Comparison of ENCODE assay signal across 13 cellular contexts in the genomic region with DNA sequence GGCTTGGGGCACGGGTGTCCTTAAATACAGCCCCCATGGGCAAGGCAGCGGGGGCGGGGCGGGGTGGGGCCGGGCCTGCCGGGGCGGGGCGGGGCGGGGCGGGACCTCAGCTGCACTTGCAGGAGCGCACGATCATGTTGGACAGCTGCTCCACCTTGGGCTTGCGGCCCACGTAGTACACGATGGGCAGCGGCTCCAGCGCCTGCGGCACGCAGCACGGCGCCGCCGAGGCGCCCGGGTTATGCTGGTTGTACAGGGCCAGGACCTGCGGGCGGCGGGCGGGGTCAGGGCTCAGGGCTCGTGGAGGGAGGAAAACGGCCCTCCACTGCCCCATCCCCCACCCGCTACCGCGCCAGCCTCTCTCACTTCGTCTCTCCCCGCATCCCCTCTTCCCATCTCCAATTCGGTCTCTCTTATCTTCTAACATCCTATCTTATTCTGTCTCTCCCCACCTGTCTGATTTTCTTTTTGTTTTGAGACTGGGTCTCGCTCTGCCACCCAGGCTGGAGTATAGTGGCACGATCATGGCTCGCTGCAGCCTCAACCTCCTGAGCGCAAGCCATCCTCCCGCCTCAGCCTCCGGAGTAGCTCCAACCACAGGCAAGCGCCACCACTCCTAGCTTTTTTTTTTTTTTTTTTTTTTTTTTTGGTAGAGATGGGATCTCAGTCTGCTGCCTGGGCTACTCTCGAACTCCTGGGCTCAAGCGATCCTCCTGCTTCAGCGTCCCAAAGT. TPM values are rescaled to one million over a fixed set of nuclear protein-coding genes. Genes with fewer than 3 reads are reported as not detected.
DNase-seq lines count a peak whose midpoint lies in the region; ATAC-seq and TF ChIP-seq lines count a peak whose summit lies in the region.
"Had no signal": no experiment of that assay in that cellular context is flagged by ENCODE, and none has a peak within 500 bp of the region (broad histone marks: within the 10 kb centered on the region; RNA-seq: fewer than 3 reads in every experiment).

No MANE protein-coding gene starts in this region.

- no peaks in the 10 kb centered on the region for H4K20me1 ChIP-seq in GM23338 (replicated peaks; ENCODE audit: insufficient read depth)

- peak overlapping the region; percentile 31 to 76 (median 55) for H3K27ac Mint-ChIP-seq in CD14-positive monocyte
- no peak overlapping the region for H3K27ac Mint-ChIP-seq in GM23338
- peak overlapping the region; percentile 35 for H3K27ac Mint-ChIP-seq in activated naive CD8-positive, alpha-beta T cell treated with anti-CD3 and anti-CD28 coated beads, Interleukin-2, amount 10 ng/mL, durations not matched to agents 7 days and 5 days
- peak overlapping the region in 4 of 6 donors; percentile 56 to 98 (median 68) for H3K27ac Mint-ChIP-seq in naive B cell

- peaks cover 0 to 4% (median 0%) of the 10 kb centered on the region in 3 donors for H3K27me3 Mint-ChIP-seq in CD14-positive monocyte (ENCODE audit: low read depth in 3 of 3)
- H3K27me3 Mint-ChIP-seq in GM23338 (ENCODE audit: insufficient read depth, low read depth, poor library complexity): peaks cover 26% of the 10 kb centered on the region
- H3K27me3 Mint-ChIP-seq in activated naive CD8-positive, alpha-beta T cell treated with anti-CD3 and anti-CD28 coated beads, Interleukin-2, amount 10 ng/mL, durations not matched to agents 7 days and 5 days: no peaks in the 10 kb centered on the region
- no peaks in the 10 kb centered on the region for H3K27me3 Mint-ChIP-seq in naive B cell
- H3K27me3 Mint-ChIP-seq: activated B cell treated with CpG ODN at 0.5 μM for 24 hours; activated naive CD4-positive, alpha-beta T cell treated with anti-CD3 and anti-CD28 coated beads, Interleukin-2, amount 50 U/mL, for 24 hours had no signal

- peak; percentile 51 for ATAC-seq in GM23338
- no peak for ATAC-seq in activated naive CD8-positive, alpha-beta T cell treated with anti-CD3 and anti-CD28 coated beads, Interleukin-2, amount 10 ng/mL, durations not matched to agents 7 days and 5 days (ENCODE audit: low read depth)
- ATAC-seq in naive B cell (ENCODE audit: low read depth in 2 of 2): no peak
- no peak for ATAC-seq in HG03095 (IDR thresholded peaks at IDR 0.05; ENCODE audit: unreplicated experiment)
- no peak for ATAC-seq in GM21381 (IDR thresholded peaks at IDR 0.05; ENCODE audit: unreplicated experiment)
- ATAC-seq: gastrocnemius medialis, GM12878 had no signal

- H3K4me1 Mint-ChIP-seq in CD14-positive monocyte (peaks cover 78% of the 10 kb centered on the region), GM23338 (peaks cover 39% of the 10 kb centered on the region), naive B cell (peaks cover 62 to 68% (median 67%) of the 10 kb centered on the region in 3 donors)
- H3K4me1 Mint-ChIP-seq in activated naive CD8-positive, alpha-beta T cell treated with anti-CD3 and anti-CD28 coated beads, Interleukin-2, amount 10 ng/mL, durations not matched to agents 7 days and 5 days: peaks cover 49% of the 10 kb centered on the region

- H3K9me2 ChIP-seq in GM23338 (ENCODE audit: insufficient read depth): no peaks in the 10 kb centered on the region

- H3K9me3 Mint-ChIP-seq in CD14-positive monocyte (no peaks in the 10 kb centered on the region), GM23338 (no peaks in the 10 kb centered on the region), naive B cell (no peaks in the 10 kb centered on the region)
- no peaks in the 10 kb centered on the region for H3K9me3 Mint-ChIP-seq in activated naive CD8-positive, alpha-beta T cell treated with anti-CD3 and anti-CD28 coated beads, Interleukin-2, amount 10 ng/mL, durations not matched to agents 7 days and 5 days
- H3K9me3 Mint-ChIP-seq: activated B cell treated with CpG ODN at 0.5 μM for 24 hours; activated naive CD4-positive, alpha-beta T cell treated with anti-CD3 and anti-CD28 coated beads, Interleukin-2, amount 50 U/mL, for 24 hours had no signal

- no peak for DNase-seq in CD14-positive monocyte (ENCODE audit: low spot score)
- peak; percentile 55 for DNase-seq in GM23338 (ENCODE audit: low spot score)
- DNase-seq in activated naive CD8-positive, alpha-beta T cell treated with anti-CD3 and anti-CD28 coated beads, Interleukin-2, amount 10 ng/mL, durations not matched to agents 7 days and 5 days: no peak
- no peak for DNase-seq in naive B cell
- no peak for DNase-seq in OCI-M1 (lab: John Stamatoyannopoulos, UW)
- DNase-seq: activated B cell treated with CpG ODN at 0.5 μM for 24 hours, EL, gastrocnemius medialis had no signal

- peaks cover 32% of the 10 kb centered on the region for H3K4me1 ChIP-seq in GM23338 (ENCODE audit: insufficient read depth)

- no peak for TF ChIP-seq CTCF in CD14-positive monocyte (IDR thresholded peaks at IDR 0.05)
- no peak for TF ChIP-seq CTCF in GM23338 (conservative IDR thresholded peaks at IDR 0.05; ENCODE audit: low read depth in 2 of 2)

- intact Hi-C loops in CD14-positive monocyte (cut with micrococcal nuclease): no loop called here

- H3K4me2 ChIP-seq in GM23338: peak overlapping the region; percentile 83
- H3K4me2 ChIP-seq: BLaER1 had no signal

- no peaks in the 10 kb centered on the region for H3K36me3 ChIP-seq in GM23338 (ENCODE audit: insufficient read depth)
- H3K36me3 ChIP-seq: gastrocnemius medialis had no signal

- POLR2A ChIA-PET in activated naive CD8-positive, alpha-beta T cell treated with anti-CD3 and anti-CD28 coated beads, Interleukin-2, amount 10 ng/mL, durations not matched to agents 7 days and 5 days (lab: Charles Lee): no interaction called here

- no peak overlapping the region for H3K27ac ChIP-seq in GM23338 (ENCODE audit: low read depth)
- H3K27ac ChIP-seq: BLaER1, gastrocnemius medialis had no signal

- peaks cover 49 to 71% of the 10 kb centered on the region in 2 donors for H3K36me3 Mint-ChIP-seq in CD14-positive monocyte
- H3K36me3 Mint-ChIP-seq in GM23338 (ENCODE audit: low read depth): no peaks in the 10 kb centered on the region; the same call in 2 of the 3 replicates
- peaks cover 33% of the 10 kb centered on the region for H3K36me3 Mint-ChIP-seq in activated naive CD8-positive, alpha-beta T cell treated with anti-CD3 and anti-CD28 coated beads, Interleukin-2, amount 10 ng/mL, durations not matched to agents 7 days and 5 days
- peaks cover 8 to 28% of the 10 kb centered on the region in 2 donors for H3K36me3 Mint-ChIP-seq in naive B cell

- 0 out of 2 replicates have a peak overlapping the region, but pooled peaks have one; percentile 74 for H2AFZ ChIP-seq in GM23338

- H3F3A ChIP-seq in GM23338 (replicated peaks; ENCODE audit: low read depth): peaks cover 8% of the 10 kb centered on the region

- H3K4me3 Mint-ChIP-seq in CD14-positive monocyte (no peak overlapping the region), GM23338 (peak overlapping the region; percentile 66), naive B cell (peak overlapping the region in 5 of 8 donors; percentile 0 to 86 (median 50))
- peak overlapping the region; percentile 15 for H3K4me3 Mint-ChIP-seq in activated naive CD8-positive, alpha-beta T cell treated with anti-CD3 and anti-CD28 coated beads, Interleukin-2, amount 10 ng/mL, durations not matched to agents 7 days and 5 days
- H3K4me3 Mint-ChIP-seq: activated B cell treated with CpG ODN at 0.5 μM for 24 hours had no signal

- peak overlapping the region; percentile 60 for H3K4me3 ChIP-seq in GM23338
- H3K4me3 ChIP-seq: BLaER1, gastrocnemius medialis, GM12878 had no signal

- peaks cover 10% of the 10 kb centered on the region for H3K27me3 ChIP-seq in GM23338 (ENCODE audit: insufficient read depth)
- H3K27me3 ChIP-seq: BLaER1, gastrocnemius medialis had no signal

- no peaks in the 10 kb centered on the region for H3K79me2 ChIP-seq in GM23338 (replicated peaks; ENCODE audit: insufficient read depth)

TF ChIP-seq in GM23338, 12 proteins besides CTCF, POLR2A, EP300 and RAD21 (continues in another document):
- no peak for TF ChIP-seq EZH2 (IDR thresholded peaks at IDR 0.05; ENCODE audit: low read depth, unreplicated experiment)

RNA-seq across cellular contexts. Expression of a gene that starts 21.1 kb away (rescaled TPM):
- polyA plus RNA-seq in CD14-positive monocyte (10 to 100 TPM in 1 of 2 donors, 1 to 10 TPM in 1; 8.8 to 13.0 TPM), GM23338 (2016; fragmentation: Nextera tagmentation; extraction: Ambion mirVana) (8.2 and 11.0 TPM in 2 replicates), naive B cell (ENCODE audit: low read depth in 6 of 6) (10 to 100 TPM; 19.8 to 37.2 (median 31.7) TPM)
- 8.0 and 9.7 TPM in 2 replicates for total RNA-seq in GM23338 (2014; rRNA removed; shearing (Covaris generic))
- 10 to 100 TPM; 37.8 to 40.8 TPM for total RNA-seq in activated naive CD8-positive, alpha-beta T cell treated with anti-CD3 and anti-CD28 coated beads, Interleukin-2, amount 10 ng/mL, durations not matched to agents 7 days and 5 days

RNA-seq across cellular contexts. Expression of a gene that starts 22.6 kb away (rescaled TPM):
- 10 to 100 TPM; 30.6 to 42.2 TPM for polyA plus RNA-seq in CD14-positive monocyte
- 6.7 and 7.9 TPM in 2 replicates for total RNA-seq in GM23338 (2014; rRNA removed; shearing (Covaris generic))
- 0.99 and 1.4 TPM in 2 replicates for polyA plus RNA-seq in GM23338 (2016; fragmentation: Nextera tagmentation; extraction: Ambion mirVana)
- total RNA-seq in activated naive CD8-positive, alpha-beta T cell treated with anti-CD3 and anti-CD28 coated beads, Interleukin-2, amount 10 ng/mL, durations not matched to agents 7 days and 5 days: 100 to 1,000 TPM; 172 to 179 TPM
- 10 to 100 TPM; 20.1 to 61.9 (median 35.4) TPM for polyA plus RNA-seq in naive B cell (ENCODE audit: low read depth in 6 of 6)

RNA-seq across cellular contexts. Expression of a gene that starts 32.8 kb away (rescaled TPM):
- polyA plus RNA-seq in CD14-positive monocyte: 10 to 100 TPM; 25.1 to 32.5 TPM
- 2.7 and 3.0 TPM in 2 replicates for total RNA-seq in GM23338 (2014; rRNA removed; shearing (Covaris generic))
- 4.9 and 7.4 TPM in 2 replicates for polyA plus RNA-seq in GM23338 (2016; fragmentation: Nextera tagmentation; extraction: Ambion mirVana)
- total RNA-seq in activated naive CD8-positive, alpha-beta T cell treated with anti-CD3 and anti-CD28 coated beads, Interleukin-2, amount 10 ng/mL, durations not matched to agents 7 days and 5 days: 10 to 100 TPM; 11.5 to 13.0 TPM
- polyA plus RNA-seq in naive B cell (ENCODE audit: low read depth in 6 of 6): 10 to 100 TPM in 5 of 6 donors, 1 to 10 TPM in 1; 3.2 to 17.3 (median 14.3) TPM

RNA-seq across cellular contexts. Expression of a gene that starts 45.2 kb away (rescaled TPM):
- polyA plus RNA-seq in CD14-positive monocyte: 10 to 100 TPM; 29.1 to 34.9 TPM
- total RNA-seq in GM23338 (2014; rRNA removed; shearing (Covaris generic)): 9.3 and 9.5 TPM in 2 replicates
- 8.1 and 10.6 TPM in 2 replicates for polyA plus RNA-seq in GM23338 (2016; fragmentation: Nextera tagmentation; extraction: Ambion mirVana)
- 10 to 100 TPM; 11.4 to 13.0 TPM for total RNA-seq in activated naive CD8-positive, alpha-beta T cell treated with anti-CD3 and anti-CD28 coated beads, Interleukin-2, amount 10 ng/mL, durations not matched to agents 7 days and 5 days
- polyA plus RNA-seq in naive B cell (ENCODE audit: low read depth in 6 of 6): 1 to 10 TPM in 5 of 6 donors, not detected in 1; 1.7 to 3.5 (median 2.2) TPM

Comparison
In these comparisons a context has a peak if more than half of its experiments do, and no peak if none do; other contexts are left out.
1. H3K4me3 Mint-ChIP-seq: peak in GM23338 (single experiment), activated naive CD8-positive, alpha-beta T cell treated with anti-CD3 and anti-CD28 coated beads, Interleukin-2, amount 10 ng/mL, durations not matched to agents 7 days and 5 days (single experiment) and naive B cell (5 of 8); none in CD14-positive monocyte (0 of 2).